ENCODE assay signal across 2 cellular contexts in the genomic region with DNA sequence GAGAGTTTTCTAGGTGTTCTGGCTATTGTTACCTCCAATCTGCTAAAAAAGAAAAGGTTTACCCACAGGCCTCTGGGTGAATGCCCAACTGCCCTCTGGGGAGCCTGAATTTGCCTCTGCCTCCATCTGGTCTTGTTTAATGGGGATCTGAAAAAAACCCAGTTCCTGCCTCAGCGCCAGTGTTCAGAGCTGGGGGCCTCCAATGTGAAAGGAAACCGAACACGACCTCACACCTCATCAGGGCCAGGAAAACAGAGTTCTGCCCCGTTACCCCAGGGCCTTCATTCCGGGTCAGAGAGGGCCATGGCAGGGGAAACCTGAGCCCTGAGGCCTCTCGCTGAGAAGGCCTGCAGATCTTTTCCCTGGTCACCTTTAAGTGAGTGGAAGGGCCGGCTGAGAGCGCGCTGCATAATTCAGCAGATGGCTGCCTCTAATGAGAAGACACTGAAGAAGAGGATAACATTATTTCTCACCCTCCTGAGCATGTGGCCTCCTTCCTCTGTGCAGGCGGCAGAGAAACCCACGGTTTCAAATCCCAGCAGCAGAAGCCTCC.
TF ChIP-seq lines count a peak whose summit lies in the region.

No MANE protein-coding gene starts in this region.

TF ChIP-seq in liver, 16 proteins besides CTCF, POLR2A, EP300 and RAD21 (continued from another document):
- no peak for TF ChIP-seq FOXA2 (IDR thresholded peaks at IDR 0.05)
- no peak for TF ChIP-seq NR2F2 (IDR thresholded peaks at IDR 0.05)
- TF ChIP-seq HNF4A (conservative IDR thresholded peaks at IDR 0.05), result no peak
- TF ChIP-seq YY1 (IDR thresholded peaks at IDR 0.05), result no peak
- no peak for TF ChIP-seq JUND (IDR thresholded peaks at IDR 0.05)
- TF ChIP-seq, protein P1, sequence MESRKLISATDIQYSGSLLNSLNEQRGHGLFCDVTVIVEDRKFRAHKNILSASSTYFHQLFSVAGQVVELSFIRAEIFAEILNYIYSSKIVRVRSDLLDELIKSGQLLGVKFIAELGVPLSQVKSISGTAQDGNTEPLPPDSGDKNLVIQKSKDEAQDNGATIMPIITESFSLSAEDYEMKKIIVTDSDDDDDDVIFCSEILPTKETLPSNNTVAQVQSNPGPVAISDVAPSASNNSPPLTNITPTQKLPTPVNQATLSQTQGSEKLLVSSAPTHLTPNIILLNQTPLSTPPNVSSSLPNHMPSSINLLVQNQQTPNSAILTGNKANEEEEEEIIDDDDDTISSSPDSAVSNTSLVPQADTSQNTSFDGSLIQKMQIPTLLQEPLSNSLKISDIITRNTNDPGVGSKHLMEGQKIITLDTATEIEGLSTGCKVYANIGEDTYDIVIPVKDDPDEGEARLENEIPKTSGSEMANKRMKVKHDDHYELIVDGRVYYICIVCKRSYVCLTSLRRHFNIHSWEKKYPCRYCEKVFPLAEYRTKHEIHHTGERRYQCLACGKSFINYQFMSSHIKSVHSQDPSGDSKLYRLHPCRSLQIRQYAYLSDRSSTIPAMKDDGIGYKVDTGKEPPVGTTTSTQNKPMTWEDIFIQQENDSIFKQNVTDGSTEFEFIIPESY (IDR thresholded peaks at IDR 0.05), result no peak

TF ChIP-seq in GM12878, 131 proteins besides CTCF, POLR2A, EP300 and RAD21 (continued from another document and continues in another):
- TF ChIP-seq EED (IDR thresholded peaks at IDR 0.05; ENCODE audit: low read depth), result peak; percentile 48
- TF ChIP-seq, protein P2, sequence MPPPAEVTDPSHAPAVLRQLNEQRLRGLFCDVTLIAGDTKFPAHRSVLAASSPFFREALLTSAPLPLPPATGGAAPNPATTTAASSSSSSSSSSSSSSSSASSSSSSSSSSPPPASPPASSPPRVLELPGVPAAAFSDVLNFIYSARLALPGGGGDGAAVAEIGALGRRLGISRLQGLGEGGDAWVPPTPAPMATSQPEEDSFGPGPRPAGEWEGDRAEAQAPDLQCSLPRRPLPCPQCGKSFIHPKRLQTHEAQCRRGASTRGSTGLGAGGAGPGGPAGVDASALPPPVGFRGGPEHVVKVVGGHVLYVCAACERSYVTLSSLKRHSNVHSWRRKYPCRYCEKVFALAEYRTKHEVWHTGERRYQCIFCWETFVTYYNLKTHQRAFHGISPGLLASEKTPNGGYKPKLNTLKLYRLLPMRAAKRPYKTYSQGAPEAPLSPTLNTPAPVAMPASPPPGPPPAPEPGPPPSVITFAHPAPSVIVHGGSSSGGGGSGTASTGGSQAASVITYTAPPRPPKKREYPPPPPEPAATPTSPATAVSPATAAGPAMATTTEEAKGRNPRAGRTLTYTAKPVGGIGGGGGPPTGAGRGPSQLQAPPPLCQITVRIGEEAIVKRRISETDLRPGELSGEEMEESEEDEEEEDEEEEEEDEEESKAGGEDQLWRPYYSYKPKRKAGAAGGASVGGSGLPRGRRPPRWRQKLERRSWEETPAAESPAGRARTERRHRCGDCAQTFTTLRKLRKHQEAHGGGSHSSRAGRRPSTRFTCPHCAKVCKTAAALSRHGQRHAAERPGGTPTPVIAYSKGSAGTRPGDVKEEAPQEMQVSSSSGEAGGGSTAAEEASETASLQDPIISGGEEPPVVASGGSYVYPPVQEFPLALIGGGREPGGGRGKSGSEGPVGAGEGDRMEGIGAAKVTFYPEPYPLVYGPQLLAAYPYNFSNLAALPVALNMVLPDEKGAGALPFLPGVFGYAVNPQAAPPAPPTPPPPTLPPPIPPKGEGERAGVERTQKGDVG (CRISPR knock-in tag; IDR thresholded peaks at IDR 0.05), result no peak
- peak; percentile 62; the same call in 1 of the 2 replicates for TF ChIP-seq SPI1 (IDR thresholded peaks at IDR 0.05; ENCODE audit: borderline replicate concordance, insufficient read depth, low read depth, low read length)
- TF ChIP-seq, protein P3, sequence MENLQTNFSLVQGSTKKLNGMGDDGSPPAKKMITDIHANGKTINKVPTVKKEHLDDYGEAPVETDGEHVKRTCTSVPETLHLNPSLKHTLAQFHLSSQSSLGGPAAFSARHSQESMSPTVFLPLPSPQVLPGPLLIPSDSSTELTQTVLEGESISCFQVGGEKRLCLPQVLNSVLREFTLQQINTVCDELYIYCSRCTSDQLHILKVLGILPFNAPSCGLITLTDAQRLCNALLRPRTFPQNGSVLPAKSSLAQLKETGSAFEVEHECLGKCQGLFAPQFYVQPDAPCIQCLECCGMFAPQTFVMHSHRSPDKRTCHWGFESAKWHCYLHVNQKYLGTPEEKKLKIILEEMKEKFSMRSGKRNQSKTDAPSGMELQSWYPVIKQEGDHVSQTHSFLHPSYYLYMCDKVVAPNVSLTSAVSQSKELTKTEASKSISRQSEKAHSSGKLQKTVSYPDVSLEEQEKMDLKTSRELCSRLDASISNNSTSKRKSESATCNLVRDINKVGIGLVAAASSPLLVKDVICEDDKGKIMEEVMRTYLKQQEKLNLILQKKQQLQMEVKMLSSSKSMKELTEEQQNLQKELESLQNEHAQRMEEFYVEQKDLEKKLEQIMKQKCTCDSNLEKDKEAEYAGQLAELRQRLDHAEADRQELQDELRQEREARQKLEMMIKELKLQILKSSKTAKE (IDR thresholded peaks at IDR 0.05; ENCODE audit: low read depth, poor library complexity, severe bottlenecking), result peak; percentile 44
- TF ChIP-seq, protein P4, sequence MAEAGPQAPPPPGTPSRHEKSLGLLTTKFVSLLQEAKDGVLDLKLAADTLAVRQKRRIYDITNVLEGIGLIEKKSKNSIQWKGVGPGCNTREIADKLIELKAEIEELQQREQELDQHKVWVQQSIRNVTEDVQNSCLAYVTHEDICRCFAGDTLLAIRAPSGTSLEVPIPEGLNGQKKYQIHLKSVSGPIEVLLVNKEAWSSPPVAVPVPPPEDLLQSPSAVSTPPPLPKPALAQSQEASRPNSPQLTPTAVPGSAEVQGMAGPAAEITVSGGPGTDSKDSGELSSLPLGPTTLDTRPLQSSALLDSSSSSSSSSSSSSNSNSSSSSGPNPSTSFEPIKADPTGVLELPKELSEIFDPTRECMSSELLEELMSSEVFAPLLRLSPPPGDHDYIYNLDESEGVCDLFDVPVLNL (IDR thresholded peaks at IDR 0.05; ENCODE audit: low read depth, low read length), result no peak
- TF ChIP-seq CBX5 (IDR thresholded peaks at IDR 0.05; ENCODE audit: low read depth), result no peak
- TF ChIP-seq FOXM1 (IDR thresholded peaks at IDR 0.05; ENCODE audit: low read depth, low read length), result no peak
- TF ChIP-seq CREM (IDR thresholded peaks at IDR 0.05; ENCODE audit: low read depth), result no peak
- no peak for TF ChIP-seq ZNF622 (IDR thresholded peaks at IDR 0.05)
- TF ChIP-seq BCL11A (IDR thresholded peaks at IDR 0.05; ENCODE audit: low read depth, low read length), result peak; percentile 17; the same call in 1 of the 2 replicates
- no peak for TF ChIP-seq LARP7 (IDR thresholded peaks at IDR 0.05)
- peak; percentile 37; the same call in 1 of the 2 replicates for TF ChIP-seq PAX5 (IDR thresholded peaks at IDR 0.05; ENCODE audit: borderline replicate concordance, low read depth, low read length)
- TF ChIP-seq IKZF2 (IDR thresholded peaks at IDR 0.05), result peak; percentile 70 to 77
- TF ChIP-seq RUNX3 (IDR thresholded peaks at IDR 0.05; ENCODE audit: low read length), result 0 out of 2 replicates have a peak, but pooled peaks have one; percentile 2
- TF ChIP-seq TCF7 (IDR thresholded peaks at IDR 0.05; ENCODE audit: borderline replicate concordance), result no peak
- TF ChIP-seq SUPT20H (IDR thresholded peaks at IDR 0.05; ENCODE audit: borderline replicate concordance, control insufficient read depth, low read depth, low read length), result no peak
- peak; percentile 84 for TF ChIP-seq MEF2B (IDR thresholded peaks at IDR 0.05; ENCODE audit: partially characterized antibody, poor library complexity, severe bottlenecking)
- TF ChIP-seq, protein P5, sequence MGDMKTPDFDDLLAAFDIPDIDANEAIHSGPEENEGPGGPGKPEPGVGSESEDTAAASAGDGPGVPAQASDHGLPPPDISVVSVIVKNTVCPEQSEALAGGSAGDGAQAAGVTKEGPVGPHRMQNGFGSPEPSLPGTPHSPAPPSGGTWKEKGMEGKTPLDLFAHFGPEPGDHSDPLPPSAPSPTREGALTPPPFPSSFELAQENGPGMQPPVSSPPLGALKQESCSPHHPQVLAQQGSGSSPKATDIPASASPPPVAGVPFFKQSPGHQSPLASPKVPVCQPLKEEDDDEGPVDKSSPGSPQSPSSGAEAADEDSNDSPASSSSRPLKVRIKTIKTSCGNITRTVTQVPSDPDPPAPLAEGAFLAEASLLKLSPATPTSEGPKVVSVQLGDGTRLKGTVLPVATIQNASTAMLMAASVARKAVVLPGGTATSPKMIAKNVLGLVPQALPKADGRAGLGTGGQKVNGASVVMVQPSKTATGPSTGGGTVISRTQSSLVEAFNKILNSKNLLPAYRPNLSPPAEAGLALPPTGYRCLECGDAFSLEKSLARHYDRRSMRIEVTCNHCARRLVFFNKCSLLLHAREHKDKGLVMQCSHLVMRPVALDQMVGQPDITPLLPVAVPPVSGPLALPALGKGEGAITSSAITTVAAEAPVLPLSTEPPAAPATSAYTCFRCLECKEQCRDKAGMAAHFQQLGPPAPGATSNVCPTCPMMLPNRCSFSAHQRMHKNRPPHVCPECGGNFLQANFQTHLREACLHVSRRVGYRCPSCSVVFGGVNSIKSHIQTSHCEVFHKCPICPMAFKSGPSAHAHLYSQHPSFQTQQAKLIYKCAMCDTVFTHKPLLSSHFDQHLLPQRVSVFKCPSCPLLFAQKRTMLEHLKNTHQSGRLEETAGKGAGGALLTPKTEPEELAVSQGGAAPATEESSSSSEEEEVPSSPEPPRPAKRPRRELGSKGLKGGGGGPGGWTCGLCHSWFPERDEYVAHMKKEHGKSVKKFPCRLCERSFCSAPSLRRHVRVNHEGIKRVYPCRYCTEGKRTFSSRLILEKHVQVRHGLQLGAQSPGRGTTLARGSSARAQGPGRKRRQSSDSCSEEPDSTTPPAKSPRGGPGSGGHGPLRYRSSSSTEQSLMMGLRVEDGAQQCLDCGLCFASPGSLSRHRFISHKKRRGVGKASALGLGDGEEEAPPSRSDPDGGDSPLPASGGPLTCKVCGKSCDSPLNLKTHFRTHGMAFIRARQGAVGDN (IDR thresholded peaks at IDR 0.05), result peak; percentile 100
- TF ChIP-seq, protein P6, sequence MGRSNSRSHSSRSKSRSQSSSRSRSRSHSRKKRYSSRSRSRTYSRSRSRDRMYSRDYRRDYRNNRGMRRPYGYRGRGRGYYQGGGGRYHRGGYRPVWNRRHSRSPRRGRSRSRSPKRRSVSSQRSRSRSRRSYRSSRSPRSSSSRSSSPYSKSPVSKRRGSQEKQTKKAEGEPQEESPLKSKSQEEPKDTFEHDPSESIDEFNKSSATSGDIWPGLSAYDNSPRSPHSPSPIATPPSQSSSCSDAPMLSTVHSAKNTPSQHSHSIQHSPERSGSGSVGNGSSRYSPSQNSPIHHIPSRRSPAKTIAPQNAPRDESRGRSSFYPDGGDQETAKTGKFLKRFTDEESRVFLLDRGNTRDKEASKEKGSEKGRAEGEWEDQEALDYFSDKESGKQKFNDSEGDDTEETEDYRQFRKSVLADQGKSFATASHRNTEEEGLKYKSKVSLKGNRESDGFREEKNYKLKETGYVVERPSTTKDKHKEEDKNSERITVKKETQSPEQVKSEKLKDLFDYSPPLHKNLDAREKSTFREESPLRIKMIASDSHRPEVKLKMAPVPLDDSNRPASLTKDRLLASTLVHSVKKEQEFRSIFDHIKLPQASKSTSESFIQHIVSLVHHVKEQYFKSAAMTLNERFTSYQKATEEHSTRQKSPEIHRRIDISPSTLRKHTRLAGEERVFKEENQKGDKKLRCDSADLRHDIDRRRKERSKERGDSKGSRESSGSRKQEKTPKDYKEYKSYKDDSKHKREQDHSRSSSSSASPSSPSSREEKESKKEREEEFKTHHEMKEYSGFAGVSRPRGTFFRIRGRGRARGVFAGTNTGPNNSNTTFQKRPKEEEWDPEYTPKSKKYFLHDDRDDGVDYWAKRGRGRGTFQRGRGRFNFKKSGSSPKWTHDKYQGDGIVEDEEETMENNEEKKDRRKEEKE (IDR thresholded peaks at IDR 0.05), result no peak
- TF ChIP-seq, protein P7, sequence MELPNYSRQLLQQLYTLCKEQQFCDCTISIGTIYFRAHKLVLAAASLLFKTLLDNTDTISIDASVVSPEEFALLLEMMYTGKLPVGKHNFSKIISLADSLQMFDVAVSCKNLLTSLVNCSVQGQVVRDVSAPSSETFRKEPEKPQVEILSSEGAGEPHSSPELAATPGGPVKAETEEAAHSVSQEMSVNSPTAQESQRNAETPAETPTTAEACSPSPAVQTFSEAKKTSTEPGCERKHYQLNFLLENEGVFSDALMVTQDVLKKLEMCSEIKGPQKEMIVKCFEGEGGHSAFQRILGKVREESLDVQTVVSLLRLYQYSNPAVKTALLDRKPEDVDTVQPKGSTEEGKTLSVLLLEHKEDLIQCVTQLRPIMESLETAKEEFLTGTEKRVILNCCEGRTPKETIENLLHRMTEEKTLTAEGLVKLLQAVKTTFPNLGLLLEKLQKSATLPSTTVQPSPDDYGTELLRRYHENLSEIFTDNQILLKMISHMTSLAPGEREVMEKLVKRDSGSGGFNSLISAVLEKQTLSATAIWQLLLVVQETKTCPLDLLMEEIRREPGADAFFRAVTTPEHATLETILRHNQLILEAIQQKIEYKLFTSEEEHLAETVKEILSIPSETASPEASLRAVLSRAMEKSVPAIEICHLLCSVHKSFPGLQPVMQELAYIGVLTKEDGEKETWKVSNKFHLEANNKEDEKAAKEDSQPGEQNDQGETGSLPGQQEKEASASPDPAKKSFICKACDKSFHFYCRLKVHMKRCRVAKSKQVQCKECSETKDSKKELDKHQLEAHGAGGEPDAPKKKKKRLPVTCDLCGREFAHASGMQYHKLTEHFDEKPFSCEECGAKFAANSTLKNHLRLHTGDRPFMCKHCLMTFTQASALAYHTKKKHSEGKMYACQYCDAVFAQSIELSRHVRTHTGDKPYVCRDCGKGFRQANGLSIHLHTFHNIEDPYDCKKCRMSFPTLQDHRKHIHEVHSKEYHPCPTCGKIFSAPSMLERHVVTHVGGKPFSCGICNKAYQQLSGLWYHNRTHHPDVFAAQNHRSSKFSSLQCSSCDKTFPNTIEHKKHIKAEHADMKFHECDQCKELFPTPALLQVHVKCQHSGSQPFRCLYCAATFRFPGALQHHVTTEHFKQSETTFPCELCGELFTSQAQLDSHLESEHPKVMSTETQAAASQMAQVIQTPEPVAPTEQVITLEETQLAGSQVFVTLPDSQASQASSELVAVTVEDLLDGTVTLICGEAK (IDR thresholded peaks at IDR 0.05; ENCODE audit: borderline replicate concordance), result no peak
- TF ChIP-seq IKZF1 (conservative IDR thresholded peaks at IDR 0.05), result peak; percentile 76
- TF ChIP-seq, protein P8, sequence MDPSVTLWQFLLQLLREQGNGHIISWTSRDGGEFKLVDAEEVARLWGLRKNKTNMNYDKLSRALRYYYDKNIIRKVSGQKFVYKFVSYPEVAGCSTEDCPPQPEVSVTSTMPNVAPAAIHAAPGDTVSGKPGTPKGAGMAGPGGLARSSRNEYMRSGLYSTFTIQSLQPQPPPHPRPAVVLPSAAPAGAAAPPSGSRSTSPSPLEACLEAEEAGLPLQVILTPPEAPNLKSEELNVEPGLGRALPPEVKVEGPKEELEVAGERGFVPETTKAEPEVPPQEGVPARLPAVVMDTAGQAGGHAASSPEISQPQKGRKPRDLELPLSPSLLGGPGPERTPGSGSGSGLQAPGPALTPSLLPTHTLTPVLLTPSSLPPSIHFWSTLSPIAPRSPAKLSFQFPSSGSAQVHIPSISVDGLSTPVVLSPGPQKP (IDR thresholded peaks at IDR 0.05; ENCODE audit: low read depth, low read length), result no peak
- no peak for TF ChIP-seq SP1 (IDR thresholded peaks at IDR 0.05; ENCODE audit: low read depth, low read length)
- no peak for TF ChIP-seq RCOR1 (conservative IDR thresholded peaks at IDR 0.05; ENCODE audit: low read depth, low read length)
- 0 out of 2 replicates have a peak, but pooled peaks have one; percentile 49 for TF ChIP-seq GATAD2B (conservative IDR thresholded peaks at IDR 0.05; ENCODE audit: low read depth)
- TF ChIP-seq GABPA (IDR thresholded peaks at IDR 0.05; ENCODE audit: low read depth), result no peak
- TF ChIP-seq STAT1 (conservative IDR thresholded peaks at IDR 0.05), result no peak
